1 cellular context compared by ENCODE assay signal in the genomic region with DNA sequence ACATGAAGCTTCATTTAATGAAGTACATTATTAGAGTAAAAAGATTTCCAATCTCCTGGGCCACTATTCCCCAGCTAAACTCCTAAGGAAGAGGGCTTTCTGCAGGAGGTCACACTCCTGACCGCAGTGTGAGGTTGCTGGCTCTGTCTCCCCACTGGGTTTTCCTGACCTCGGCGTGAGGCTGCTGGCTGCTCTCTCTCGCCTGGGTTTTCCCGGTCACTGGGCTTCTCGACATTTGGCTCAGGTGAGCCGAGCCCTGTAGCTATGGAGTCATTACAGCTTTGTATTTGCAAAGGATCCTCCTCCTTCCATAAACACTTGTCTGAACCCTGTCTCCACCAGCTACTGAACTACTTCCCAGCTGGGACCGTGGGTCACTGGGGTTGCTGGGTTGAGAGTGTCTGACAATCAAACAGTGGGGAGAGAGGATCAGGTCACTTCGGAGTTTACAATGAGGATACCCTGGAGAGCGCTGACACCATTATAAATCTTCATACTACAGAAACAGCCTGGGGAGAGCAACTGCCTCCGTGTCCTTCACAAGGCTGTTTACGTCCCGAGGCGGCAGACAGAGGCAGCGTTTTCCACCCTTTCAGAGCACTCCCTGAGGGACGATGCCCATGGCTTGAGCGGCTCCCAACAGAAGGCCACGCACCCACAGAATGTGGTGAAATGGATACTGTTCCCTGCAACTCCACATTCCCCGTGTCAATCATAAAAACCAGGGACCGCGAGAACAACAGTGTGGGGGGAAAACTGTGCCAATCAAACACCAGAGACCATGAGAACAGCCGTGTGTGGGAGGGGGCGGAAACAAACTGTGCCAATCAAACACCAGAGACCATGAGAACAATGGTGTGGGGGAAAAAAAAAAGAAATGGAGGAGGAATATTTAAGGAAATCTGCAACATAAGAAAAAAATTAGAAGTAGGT.
TF ChIP-seq lines count a peak whose summit lies in the region.

No MANE protein-coding gene starts in this region.

TF ChIP-seq in HEK293, 187 proteins besides CTCF, POLR2A, EP300 and RAD21:
- TF ChIP-seq ZIC2 (tag by site-specific recombination; IDR thresholded peaks at IDR 0.05) (peak; percentile 80), ZNF624 (tag by site-specific recombination; IDR thresholded peaks at IDR 0.05) (no peak)
